1 cellular context compared by ENCODE assay signal in genomic region chr10:100805543-100806355, GRCh38.
TF ChIP-seq lines count a peak whose summit lies in the region.

No MANE protein-coding gene starts in this region.

TF ChIP-seq in GM23338, 12 proteins besides CTCF, POLR2A, EP300 and RAD21 (continued from another document):
- TF ChIP-seq ZNF462 (CRISPR knock-in tag; IDR thresholded peaks at IDR 0.05) (no peak), REST (IDR thresholded peaks at IDR 0.05; ENCODE audit: unreplicated experiment) (no peak), ETS1 (IDR thresholded peaks at IDR 0.05) (no peak), EZH2phosphoT487 (IDR thresholded peaks at IDR 0.05; ENCODE audit: unreplicated experiment) (no peak), CREB1 (CRISPR knock-in tag; IDR thresholded peaks at IDR 0.05; ENCODE audit: low read depth) (no peak), STAT1 (IDR thresholded peaks at IDR 0.05; ENCODE audit: unreplicated experiment) (no peak), ZNF331 (CRISPR knock-in tag; IDR thresholded peaks at IDR 0.05; ENCODE audit: low read depth) (no peak), POLR2AphosphoS5 (IDR thresholded peaks at IDR 0.05; ENCODE audit: low read depth) (no peak), JUNB (IDR thresholded peaks at IDR 0.05; ENCODE audit: unreplicated experiment) (no peak)
